20 cellular contexts compared by ENCODE assay signal in genomic region chr2:36921984-36922383, GRCh38. TPM values are rescaled to one million over a fixed set of nuclear protein-coding genes. Genes with fewer than 3 reads are reported as not detected.
DNase-seq lines count a peak whose midpoint lies in the region; ATAC-seq and FAIRE-seq lines count a peak whose summit lies in the region.
"Had no signal": no experiment of that assay in that cellular context is flagged by ENCODE, and none has a peak within 500 bp of the region (broad histone marks: within the 10 kb centered on the region; RNA-seq: fewer than 3 reads in every experiment).

No MANE protein-coding gene starts in this region.

- peak overlapping the region; percentile 93 for H3K27ac Mint-ChIP-seq in activated T-cell treated with anti-CD3 and anti-CD28 coated beads, Interleukin-2, amount 50 U/mL, for 24 hours

- H3K9me3 Mint-ChIP-seq in activated T-cell treated with anti-CD3 and anti-CD28 coated beads, Interleukin-2, amount 50 U/mL, for 24 hours = no peaks in the 10 kb centered on the region
- H3K9me3 Mint-ChIP-seq: CD4-positive, CD25-positive, alpha-beta regulatory T cell; CD8-positive, alpha-beta T cell; GM23338; H9 had no signal

- no peak overlapping the region for H3K4me3 Mint-ChIP-seq in activated T-cell treated with anti-CD3 and anti-CD28 coated beads, Interleukin-2, amount 50 U/mL, for 24 hours
- H3K4me3 Mint-ChIP-seq: B cell; CD4-positive, CD25-positive, alpha-beta regulatory T cell; GM23338; H9 had no signal

- H3K4me1 Mint-ChIP-seq in activated T-cell treated with anti-CD3 and anti-CD28 coated beads, Interleukin-2, amount 50 U/mL, for 24 hours (ENCODE audit: low read depth) = peaks cover 43% of the 10 kb centered on the region

- ATAC-seq in left ventricle myocardium superior = no peak
- ATAC-seq: CD8-positive, alpha-beta T cell; GM23338; HCT116 had no signal

- H3K36me3 Mint-ChIP-seq in activated T-cell treated with anti-CD3 and anti-CD28 coated beads, Interleukin-2, amount 50 U/mL, for 24 hours (ENCODE audit: low read depth) = peaks cover 19% of the 10 kb centered on the region

- no peak for DNase-seq in activated T-cell treated with anti-CD3 and anti-CD28 coated beads, Interleukin-2, amount 50 U/mL, for 24 hours
- DNase-seq in activated T-cell treated with anti-CD3 and anti-CD28 coated beads for 4 hours (no peak), M059J (ENCODE audit: low read depth) (peak; percentile 2), left ventricle myocardium superior (no peak), NCI-H345 (lab: John Stamatoyannopoulos, UW) (no peak), NCI-H1048 (lab: John Stamatoyannopoulos, UW) (no peak)
- DNase-seq: Caco-2; CD4-positive, CD25-positive, alpha-beta regulatory T cell; DMS153; DND-41; H9 had no signal

- peak; percentile 71 for FAIRE-seq in colon (lab: Jason Lieb, UNC)
- FAIRE-seq: A204.1, G401.6, GM12892, GM19239 had no signal

- H3K27me3 Mint-ChIP-seq in activated T-cell treated with anti-CD3 and anti-CD28 coated beads, Interleukin-2, amount 50 U/mL, for 24 hours = no peaks in the 10 kb centered on the region
- H3K27me3 Mint-ChIP-seq: B cell; CD4-positive, CD25-positive, alpha-beta regulatory T cell had no signal

- intact Hi-C loops in left ventricle myocardium superior (cut with micrococcal nuclease) = no loop called here

RNA-seq across cellular contexts. Expression of gene STRN, which starts 44.4 kb away (rescaled TPM):
- total RNA-seq in M059J (2014; rRNA removed; shearing (Covaris generic)) = 11.0 and 15.5 TPM in 2 replicates
- total RNA-seq in left ventricle myocardium superior = 49.7 TPM
